In genomic region chr1:50605186-50605875, GRCh38 we compare ENCODE assay signal across 8 cellular contexts.
DNase-seq lines count a peak whose midpoint lies in the region; ATAC-seq, FAIRE-seq and TF ChIP-seq lines count a peak whose summit lies in the region.

No MANE protein-coding gene starts in this region.

- H3K27ac ChIP-seq in colonic mucosa (no peak overlapping the region), pancreas (no peak overlapping the region)

- no peaks in the 10 kb centered on the region for H3K36me3 Mint-ChIP-seq in HFFc6 (ENCODE audit: low read depth)

- no peak for FAIRE-seq in pancreas (lab: Jason Lieb, UNC)

- H3K27ac Mint-ChIP-seq in HFFc6, result no peak overlapping the region

- H3K9ac ChIP-seq in colonic mucosa (ENCODE audit: low read depth in 2 of 2, low read length in 2 of 2), result no peak overlapping the region

- ATAC-seq in pancreas (peak; percentile 38 to 80 (median 75)), GM19395 (IDR thresholded peaks at IDR 0.05; ENCODE audit: unreplicated experiment) (no peak), GM19455 (IDR thresholded peaks at IDR 0.05; ENCODE audit: unreplicated experiment) (no peak), HG03520 (IDR thresholded peaks at IDR 0.05; ENCODE audit: unreplicated experiment) (no peak)

- H3K27me3 ChIP-seq in colonic mucosa (no peaks in the 10 kb centered on the region), pancreas (no peaks in the 10 kb centered on the region)

- H3K36me3 ChIP-seq in colonic mucosa (no peaks in the 10 kb centered on the region), pancreas (no peaks in the 10 kb centered on the region)

- no peak overlapping the region for H3K4me3 ChIP-seq in colonic mucosa
- H3K4me3 ChIP-seq in pancreas, result no peak overlapping the region

- no peaks in the 10 kb centered on the region for H3K9me3 Mint-ChIP-seq in HFFc6

- 74 to 76% methylated on average over 2 of the region's 2 CpGs for WGBS in pancreas, 2 donors

- intact Hi-C loops in colonic mucosa (cut with DNase I) (loop anchor here (1.0 kb wide), 1 partner anchor 237 kb away; no protein-coding TSS in a partner anchor), pancreas (cut with DNase I) (no loop called here)

- peaks cover 28% of the 10 kb centered on the region for H3K4me1 Mint-ChIP-seq in HFFc6 (ENCODE audit: low read depth)

- no peak overlapping the region for H3K4me3 Mint-ChIP-seq in HFFc6

- DNase-seq in DMS53 (lab: John Stamatoyannopoulos, UW) (peak; percentile 85), HFFc6 (peak; percentile 50), NCI-H748 (lab: John Stamatoyannopoulos, UW; ENCODE audit: unreplicated experiment) (peak; percentile 78), colonic mucosa (peak; percentile 34), pancreas (peak in 1 of 6 donors; percentile 19)

- peak; percentile 82 for TF ChIP-seq CTCF in HFFc6 (IDR thresholded peaks at IDR 0.05)
- TF ChIP-seq CTCF in colonic mucosa (IDR thresholded peaks at IDR 0.05), result peak; percentile 40
- peak in 3 of 4 donors; percentile 19 to 22 (median 21) for TF ChIP-seq CTCF in pancreas (IDR thresholded peaks at IDR 0.05)

- no peaks in the 10 kb centered on the region for H3K27me3 Mint-ChIP-seq in HFFc6 (ENCODE audit: insufficient read depth)

- H3K9me3 ChIP-seq in colonic mucosa (no peaks in the 10 kb centered on the region), pancreas (no peaks in the 10 kb centered on the region)

- H3K4me1 ChIP-seq in colonic mucosa (no peaks in the 10 kb centered on the region), pancreas (peaks cover 0 to 5% (median 0%) of the 10 kb centered on the region in 3 donors)

Comparison
In these comparisons a context has a peak if more than half of its experiments do, and no peak if none do; other contexts are left out.
1. CTCF ChIP-seq: peak in every context shown above with its lines; median percentile 82 in HFFc6; 40 in colonic mucosa; 21 in pancreas.
2. ATAC-seq: peak in pancreas (4 of 4); none in GM19395 (single experiment), GM19455 (single experiment) and HG03520 (single experiment).